ENCODE assay signal across 8 cellular contexts in genomic region chr20:56467969-56468316, GRCh38. TPM values are rescaled to one million over a fixed set of nuclear protein-coding genes. Genes with fewer than 3 reads are reported as not detected.
DNase-seq lines count a peak whose midpoint lies in the region; ATAC-seq and TF ChIP-seq lines count a peak whose summit lies in the region.

No MANE protein-coding gene starts in this region.

- no peaks in the 10 kb centered on the region for H3K9me3 ChIP-seq in liver (ENCODE audit: control insufficient read depth in 4 of 4, low read length in 3 of 4)
- no peaks in the 10 kb centered on the region for H3K9me3 ChIP-seq in transverse colon

- H3K27ac ChIP-seq in liver (ENCODE audit: low read depth in 1 of 2, low read length in 2 of 2) (peak overlapping the region; percentile 68 to 69), transverse colon (peak overlapping the region; percentile 80 to 87 (median 87))

- TF ChIP-seq POLR2A in transverse colon (IDR thresholded peaks at IDR 0.05), result no peak

- H3K9ac ChIP-seq in liver (ENCODE audit: low read depth in 1 of 2, low read length in 2 of 2), result peak overlapping the region; percentile 8 to 9

- H3K4me3 ChIP-seq in liver (ENCODE audit: low read depth in 1 of 3, low read length in 3 of 3) (peak overlapping the region; percentile 66 to 97 (median 97)), transverse colon (peak overlapping the region; percentile 21 to 76 (median 66))

- H3K27me3 ChIP-seq in liver (ENCODE audit: control insufficient read depth in 4 of 4, insufficient read depth in 4 of 4, low read length in 3 of 4), result no peaks in the 10 kb centered on the region
- H3K27me3 ChIP-seq in transverse colon, result no peaks in the 10 kb centered on the region

- no peak for TF ChIP-seq EP300 in transverse colon (IDR thresholded peaks at IDR 0.05; ENCODE audit: low read depth)

- H3K4me1 ChIP-seq in liver (ENCODE audit: control insufficient read depth in 4 of 4, insufficient read depth in 4 of 4, low read length in 3 of 4) (peaks cover 2 to 22% (median 17%) of the 10 kb centered on the region in 4 donors), transverse colon (peaks cover 10 to 20% (median 10%) of the 10 kb centered on the region in 4 donors)

- H3K36me3 Mint-ChIP-seq in activated T-cell treated with anti-CD3 and anti-CD28 coated beads, Interleukin-2, amount 50 U/mL, for 72 hours (ENCODE audit: insufficient read depth in 2 of 2), result peaks cover 4 to 5% of the 10 kb centered on the region in 2 donors
- H3K36me3 Mint-ChIP-seq in activated naive CD8-positive, alpha-beta T cell treated with anti-CD3 and anti-CD28 coated beads for 36 hours, result peaks cover 8% of the 10 kb centered on the region

- peaks cover 0 to 4% (median under 1%) of the 10 kb centered on the region in 4 donors for H3K36me3 ChIP-seq in liver (ENCODE audit: control insufficient read depth in 4 of 4, insufficient read depth in 3 of 4, low read depth in 1 of 4, low read length in 3 of 4)
- peaks cover 0 to under 1% (median 0%) of the 10 kb centered on the region in 4 donors for H3K36me3 ChIP-seq in transverse colon

- no peak for DNase-seq in activated T-cell treated with anti-CD3 and anti-CD28 coated beads, Interleukin-2, amount 50 U/mL, for 72 hours
- DNase-seq in activated T-cell treated with anti-CD3 and anti-CD28 coated beads for 4 hours (no peak), transverse colon (no peak), HPDE6-E6E7 (ENCODE audit: extremely low spot score) (no peak), LoVo (ENCODE audit: low spot score) (no peak)
- no peak for DNase-seq in activated naive CD8-positive, alpha-beta T cell treated with anti-CD3 and anti-CD28 coated beads for 36 hours
- DNase-seq in stimulated activated CD4-positive, alpha-beta T cell treated with anti-CD3 and anti-CD28 coated beads, Interleukin-4, amount 100 ng/mL, for 1 hour, result no peak

- no peaks in the 10 kb centered on the region for H3K27me3 Mint-ChIP-seq in activated T-cell treated with anti-CD3 and anti-CD28 coated beads, Interleukin-2, amount 50 U/mL, for 72 hours (ENCODE audit: low read depth)
- no peaks in the 10 kb centered on the region for H3K27me3 Mint-ChIP-seq in activated naive CD8-positive, alpha-beta T cell treated with anti-CD3 and anti-CD28 coated beads for 36 hours

- peak; percentile 13 to 16 for ATAC-seq in activated T-cell treated with anti-CD3 and anti-CD28 coated beads, Interleukin-2, amount 50 U/mL, for 72 hours (replicated peaks in 1 of 2)

- in situ Hi-C loops in transverse colon (cut with MboI; ENCODE audit: low pct_ligation_motif_present in 1 of 4, low pct_unique_long_range_greater_than_20kb in 1 of 4, low sequenced_read_pairs in 3 of 4), result loop anchor here in 1 of 4 donors (10.0 kb wide), 1 partner anchor 63 kb away; no protein-coding TSS in a partner anchor

- TF ChIP-seq CTCF in liver (IDR thresholded peaks at IDR 0.05; ENCODE audit: low read depth, low read length, missing input control) (no peak), transverse colon (IDR thresholded peaks at IDR 0.05) (no peak)

- H3K4me3 Mint-ChIP-seq in activated T-cell treated with anti-CD3 and anti-CD28 coated beads, Interleukin-2, amount 50 U/mL, for 72 hours, result peak overlapping the region; percentile 94 to 96
- H3K4me3 Mint-ChIP-seq in activated naive CD8-positive, alpha-beta T cell treated with anti-CD3 and anti-CD28 coated beads for 36 hours, result peak overlapping the region; percentile 100

- no peak for TF ChIP-seq RAD21 in liver (IDR thresholded peaks at IDR 0.05)

- WGBS in liver, result 10% methylated on average over 7 of the region's 7 CpGs
- WGBS in transverse colon (ENCODE audit: low coverage in 1 of 2), 2 donors, result 4 to 11% methylated on average over 4 to 5 of the region's 7 CpGs

- intact Hi-C loops in transverse colon (cut with DNase I; ENCODE audit: low total_unique reads), result no loop called here

- H3K27ac Mint-ChIP-seq in activated T-cell treated with anti-CD3 and anti-CD28 coated beads, Interleukin-2, amount 50 U/mL, for 72 hours, result peak overlapping the region; percentile 99
- peak overlapping the region; percentile 97 for H3K27ac Mint-ChIP-seq in activated naive CD8-positive, alpha-beta T cell treated with anti-CD3 and anti-CD28 coated beads for 36 hours

- no peaks in the 10 kb centered on the region for H3K9me3 Mint-ChIP-seq in activated T-cell treated with anti-CD3 and anti-CD28 coated beads, Interleukin-2, amount 50 U/mL, for 72 hours
- no peaks in the 10 kb centered on the region for H3K9me3 Mint-ChIP-seq in activated naive CD8-positive, alpha-beta T cell treated with anti-CD3 and anti-CD28 coated beads for 36 hours

- H3K4me1 Mint-ChIP-seq in activated T-cell treated with anti-CD3 and anti-CD28 coated beads, Interleukin-2, amount 50 U/mL, for 72 hours (ENCODE audit: low read depth), result peaks cover 34% of the 10 kb centered on the region
- peaks cover 22% of the 10 kb centered on the region for H3K4me1 Mint-ChIP-seq in activated naive CD8-positive, alpha-beta T cell treated with anti-CD3 and anti-CD28 coated beads for 36 hours

TF ChIP-seq in liver, 16 proteins besides CTCF, POLR2A, EP300 and RAD21 (continues in another document):
- no peak for TF ChIP-seq RXRA (IDR thresholded peaks at IDR 0.05)
- no peak for TF ChIP-seq SP1 (IDR thresholded peaks at IDR 0.05)
- no peak for TF ChIP-seq GABPA (IDR thresholded peaks at IDR 0.05 in 1 of 2, conservative IDR thresholded peaks at IDR 0.05 in 1 of 2)
- no peak for TF ChIP-seq FOXA1 (IDR thresholded peaks at IDR 0.05)
- TF ChIP-seq MAX (IDR thresholded peaks at IDR 0.05), result no peak
- TF ChIP-seq HNF4A (conservative IDR thresholded peaks at IDR 0.05), result no peak
- no peak for TF ChIP-seq REST (IDR thresholded peaks at IDR 0.05)
- TF ChIP-seq NR2F2 (IDR thresholded peaks at IDR 0.05), result no peak
- no peak for TF ChIP-seq YY1 (IDR thresholded peaks at IDR 0.05)
- TF ChIP-seq EGR1 (IDR thresholded peaks at IDR 0.05; ENCODE audit: low read depth in 2 of 2), result no peak
- TF ChIP-seq ATF3 (IDR thresholded peaks at IDR 0.05), result no peak
- TF ChIP-seq JUND (IDR thresholded peaks at IDR 0.05), result no peak
- TF ChIP-seq FOXA2 (IDR thresholded peaks at IDR 0.05), result no peak

RNA-seq across cellular contexts. Expression of gene RTF2, which starts 0.5 kb away (rescaled TPM):
- total RNA-seq in activated T-cell treated with anti-CD3 and anti-CD28 coated beads, Interleukin-2, amount 50 U/mL, for 72 hours, result 10 to 100 TPM; 80.8 to 82.7 TPM
- total RNA-seq in activated naive CD8-positive, alpha-beta T cell treated with anti-CD3 and anti-CD28 coated beads for 36 hours, result 10 to 100 TPM; 70.3 to 76.3 TPM
- 10 to 100 TPM; 29.0 to 31.0 TPM for total RNA-seq in liver
- polyA plus RNA-seq in liver, result 10 to 100 TPM; 39.2 to 46.6 TPM
- 100 to 1,000 TPM in 1 of 4 donors, 10 to 100 TPM in 3; 49.5 to 130 (median 50.5) TPM for total RNA-seq in transverse colon

RNA-seq across cellular contexts. Expression of gene CASS4, which starts 55.9 kb away (rescaled TPM):
- total RNA-seq in activated T-cell treated with anti-CD3 and anti-CD28 coated beads, Interleukin-2, amount 50 U/mL, for 72 hours, result 1 to 10 TPM; 3.5 to 6.9 TPM
- total RNA-seq in activated naive CD8-positive, alpha-beta T cell treated with anti-CD3 and anti-CD28 coated beads for 36 hours, result 1 to 10 TPM; 3.0 to 3.4 TPM
- total RNA-seq in liver (1 to 10 TPM; 1.4 to 1.6 TPM), transverse colon (1 to 10 TPM in 3 of 4 donors, not detected in 1; 1.1 to 1.4 (median 1.1) TPM)
- under 1 TPM; 0.26 to 0.77 TPM for polyA plus RNA-seq in liver

RNA-seq across cellular contexts. Expression of gene FAM209A, which starts 56.6 kb away (rescaled TPM):
- 1 to 10 TPM; 1.7 to 2.2 TPM for total RNA-seq in activated T-cell treated with anti-CD3 and anti-CD28 coated beads, Interleukin-2, amount 50 U/mL, for 72 hours
- total RNA-seq in activated naive CD8-positive, alpha-beta T cell treated with anti-CD3 and anti-CD28 coated beads for 36 hours, result under 1 TPM; 0.24 to 0.62 TPM
- total RNA-seq in liver (not detected), transverse colon (not detected)
- not detected for polyA plus RNA-seq in liver
